ENCODE assay signal across 1 cellular context in the genomic region with DNA sequence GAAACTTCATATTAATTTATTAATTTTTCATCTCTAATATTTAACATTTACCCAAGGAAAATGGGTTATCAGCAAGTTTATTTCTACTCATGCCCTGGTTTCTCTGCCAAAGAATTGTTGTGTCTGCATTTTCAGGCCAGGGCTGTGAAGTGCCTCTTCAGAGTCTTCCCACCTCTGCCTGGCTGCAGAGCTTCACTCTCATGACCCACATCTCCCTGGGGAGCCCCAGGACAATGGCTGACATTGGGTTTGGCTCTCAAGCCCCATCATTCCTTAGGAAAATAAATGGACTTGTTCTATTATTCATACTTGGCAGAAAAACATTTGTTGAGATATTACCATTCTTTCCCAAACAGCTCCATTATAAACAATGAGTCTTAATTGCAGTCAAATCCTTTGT.
TF ChIP-seq lines count a peak whose summit lies in the region.

No MANE protein-coding gene starts in this region.

TF ChIP-seq in GM23338, 12 proteins besides CTCF, POLR2A, EP300 and RAD21 (continued from another document):
- TF ChIP-seq, protein P1, sequence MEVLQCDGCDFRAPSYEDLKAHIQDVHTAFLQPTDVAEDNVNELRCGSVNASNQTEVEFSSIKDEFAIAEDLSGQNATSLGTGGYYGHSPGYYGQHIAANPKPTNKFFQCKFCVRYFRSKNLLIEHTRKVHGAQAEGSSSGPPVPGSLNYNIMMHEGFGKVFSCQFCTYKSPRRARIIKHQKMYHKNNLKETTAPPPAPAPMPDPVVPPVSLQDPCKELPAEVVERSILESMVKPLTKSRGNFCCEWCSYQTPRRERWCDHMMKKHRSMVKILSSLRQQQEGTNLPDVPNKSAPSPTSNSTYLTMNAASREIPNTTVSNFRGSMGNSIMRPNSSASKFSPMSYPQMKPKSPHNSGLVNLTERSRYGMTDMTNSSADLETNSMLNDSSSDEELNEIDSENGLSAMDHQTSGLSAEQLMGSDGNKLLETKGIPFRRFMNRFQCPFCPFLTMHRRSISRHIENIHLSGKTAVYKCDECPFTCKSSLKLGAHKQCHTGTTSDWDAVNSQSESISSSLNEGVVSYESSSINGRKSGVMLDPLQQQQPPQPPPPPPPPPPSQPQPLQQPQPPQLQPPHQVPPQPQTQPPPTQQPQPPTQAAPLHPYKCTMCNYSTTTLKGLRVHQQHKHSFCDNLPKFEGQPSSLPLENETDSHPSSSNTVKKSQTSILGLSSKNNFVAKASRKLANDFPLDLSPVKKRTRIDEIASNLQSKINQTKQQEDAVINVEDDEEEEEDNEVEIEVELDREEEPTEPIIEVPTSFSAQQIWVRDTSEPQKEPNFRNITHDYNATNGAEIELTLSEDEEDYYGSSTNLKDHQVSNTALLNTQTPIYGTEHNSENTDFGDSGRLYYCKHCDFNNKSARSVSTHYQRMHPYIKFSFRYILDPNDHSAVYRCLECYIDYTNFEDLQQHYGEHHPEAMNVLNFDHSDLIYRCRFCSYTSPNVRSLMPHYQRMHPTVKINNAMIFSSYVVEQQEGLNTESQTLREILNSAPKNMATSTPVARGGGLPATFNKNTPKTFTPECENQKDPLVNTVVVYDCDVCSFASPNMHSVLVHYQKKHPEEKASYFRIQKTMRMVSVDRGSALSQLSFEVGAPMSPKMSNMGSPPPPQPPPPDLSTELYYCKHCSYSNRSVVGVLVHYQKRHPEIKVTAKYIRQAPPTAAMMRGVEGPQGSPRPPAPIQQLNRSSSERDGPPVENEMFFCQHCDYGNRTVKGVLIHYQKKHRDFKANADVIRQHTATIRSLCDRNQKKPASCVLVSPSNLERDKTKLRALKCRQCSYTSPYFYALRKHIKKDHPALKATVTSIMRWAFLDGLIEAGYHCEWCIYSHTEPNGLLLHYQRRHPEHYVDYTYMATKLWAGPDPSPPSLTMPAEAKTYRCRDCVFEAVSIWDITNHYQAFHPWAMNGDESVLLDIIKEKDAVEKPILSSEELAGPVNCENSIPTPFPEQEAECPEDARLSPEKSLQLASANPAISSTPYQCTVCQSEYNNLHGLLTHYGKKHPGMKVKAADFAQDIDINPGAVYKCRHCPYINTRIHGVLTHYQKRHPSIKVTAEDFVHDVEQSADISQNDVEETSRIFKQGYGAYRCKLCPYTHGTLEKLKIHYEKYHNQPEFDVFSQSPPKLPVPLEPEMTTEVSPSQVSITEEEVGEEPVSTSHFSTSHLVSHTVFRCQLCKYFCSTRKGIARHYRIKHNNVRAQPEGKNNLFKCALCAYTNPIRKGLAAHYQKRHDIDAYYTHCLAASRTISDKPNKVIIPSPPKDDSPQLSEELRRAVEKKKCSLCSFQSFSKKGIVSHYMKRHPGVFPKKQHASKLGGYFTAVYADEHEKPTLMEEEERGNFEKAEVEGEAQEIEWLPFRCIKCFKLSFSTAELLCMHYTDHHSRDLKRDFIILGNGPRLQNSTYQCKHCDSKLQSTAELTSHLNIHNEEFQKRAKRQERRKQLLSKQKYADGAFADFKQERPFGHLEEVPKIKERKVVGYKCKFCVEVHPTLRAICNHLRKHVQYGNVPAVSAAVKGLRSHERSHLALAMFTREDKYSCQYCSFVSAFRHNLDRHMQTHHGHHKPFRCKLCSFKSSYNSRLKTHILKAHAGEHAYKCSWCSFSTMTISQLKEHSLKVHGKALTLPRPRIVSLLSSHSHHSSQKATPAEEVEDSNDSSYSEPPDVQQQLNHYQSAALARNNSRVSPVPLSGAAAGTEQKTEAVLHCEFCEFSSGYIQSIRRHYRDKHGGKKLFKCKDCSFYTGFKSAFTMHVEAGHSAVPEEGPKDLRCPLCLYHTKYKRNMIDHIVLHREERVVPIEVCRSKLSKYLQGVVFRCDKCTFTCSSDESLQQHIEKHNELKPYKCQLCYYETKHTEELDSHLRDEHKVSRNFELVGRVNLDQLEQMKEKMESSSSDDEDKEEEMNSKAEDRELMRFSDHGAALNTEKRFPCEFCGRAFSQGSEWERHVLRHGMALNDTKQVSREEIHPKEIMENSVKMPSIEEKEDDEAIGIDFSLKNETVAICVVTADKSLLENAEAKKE (CRISPR knock-in tag; IDR thresholded peaks at IDR 0.05): no peak
- TF ChIP-seq, protein P2, sequence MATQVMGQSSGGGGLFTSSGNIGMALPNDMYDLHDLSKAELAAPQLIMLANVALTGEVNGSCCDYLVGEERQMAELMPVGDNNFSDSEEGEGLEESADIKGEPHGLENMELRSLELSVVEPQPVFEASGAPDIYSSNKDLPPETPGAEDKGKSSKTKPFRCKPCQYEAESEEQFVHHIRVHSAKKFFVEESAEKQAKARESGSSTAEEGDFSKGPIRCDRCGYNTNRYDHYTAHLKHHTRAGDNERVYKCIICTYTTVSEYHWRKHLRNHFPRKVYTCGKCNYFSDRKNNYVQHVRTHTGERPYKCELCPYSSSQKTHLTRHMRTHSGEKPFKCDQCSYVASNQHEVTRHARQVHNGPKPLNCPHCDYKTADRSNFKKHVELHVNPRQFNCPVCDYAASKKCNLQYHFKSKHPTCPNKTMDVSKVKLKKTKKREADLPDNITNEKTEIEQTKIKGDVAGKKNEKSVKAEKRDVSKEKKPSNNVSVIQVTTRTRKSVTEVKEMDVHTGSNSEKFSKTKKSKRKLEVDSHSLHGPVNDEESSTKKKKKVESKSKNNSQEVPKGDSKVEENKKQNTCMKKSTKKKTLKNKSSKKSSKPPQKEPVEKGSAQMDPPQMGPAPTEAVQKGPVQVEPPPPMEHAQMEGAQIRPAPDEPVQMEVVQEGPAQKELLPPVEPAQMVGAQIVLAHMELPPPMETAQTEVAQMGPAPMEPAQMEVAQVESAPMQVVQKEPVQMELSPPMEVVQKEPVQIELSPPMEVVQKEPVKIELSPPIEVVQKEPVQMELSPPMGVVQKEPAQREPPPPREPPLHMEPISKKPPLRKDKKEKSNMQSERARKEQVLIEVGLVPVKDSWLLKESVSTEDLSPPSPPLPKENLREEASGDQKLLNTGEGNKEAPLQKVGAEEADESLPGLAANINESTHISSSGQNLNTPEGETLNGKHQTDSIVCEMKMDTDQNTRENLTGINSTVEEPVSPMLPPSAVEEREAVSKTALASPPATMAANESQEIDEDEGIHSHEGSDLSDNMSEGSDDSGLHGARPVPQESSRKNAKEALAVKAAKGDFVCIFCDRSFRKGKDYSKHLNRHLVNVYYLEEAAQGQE (IDR thresholded peaks at IDR 0.05; ENCODE audit: unreplicated experiment): no peak
- TF ChIP-seq POLR2AphosphoS5 (IDR thresholded peaks at IDR 0.05; ENCODE audit: low read depth): no peak
